In the genomic region with DNA sequence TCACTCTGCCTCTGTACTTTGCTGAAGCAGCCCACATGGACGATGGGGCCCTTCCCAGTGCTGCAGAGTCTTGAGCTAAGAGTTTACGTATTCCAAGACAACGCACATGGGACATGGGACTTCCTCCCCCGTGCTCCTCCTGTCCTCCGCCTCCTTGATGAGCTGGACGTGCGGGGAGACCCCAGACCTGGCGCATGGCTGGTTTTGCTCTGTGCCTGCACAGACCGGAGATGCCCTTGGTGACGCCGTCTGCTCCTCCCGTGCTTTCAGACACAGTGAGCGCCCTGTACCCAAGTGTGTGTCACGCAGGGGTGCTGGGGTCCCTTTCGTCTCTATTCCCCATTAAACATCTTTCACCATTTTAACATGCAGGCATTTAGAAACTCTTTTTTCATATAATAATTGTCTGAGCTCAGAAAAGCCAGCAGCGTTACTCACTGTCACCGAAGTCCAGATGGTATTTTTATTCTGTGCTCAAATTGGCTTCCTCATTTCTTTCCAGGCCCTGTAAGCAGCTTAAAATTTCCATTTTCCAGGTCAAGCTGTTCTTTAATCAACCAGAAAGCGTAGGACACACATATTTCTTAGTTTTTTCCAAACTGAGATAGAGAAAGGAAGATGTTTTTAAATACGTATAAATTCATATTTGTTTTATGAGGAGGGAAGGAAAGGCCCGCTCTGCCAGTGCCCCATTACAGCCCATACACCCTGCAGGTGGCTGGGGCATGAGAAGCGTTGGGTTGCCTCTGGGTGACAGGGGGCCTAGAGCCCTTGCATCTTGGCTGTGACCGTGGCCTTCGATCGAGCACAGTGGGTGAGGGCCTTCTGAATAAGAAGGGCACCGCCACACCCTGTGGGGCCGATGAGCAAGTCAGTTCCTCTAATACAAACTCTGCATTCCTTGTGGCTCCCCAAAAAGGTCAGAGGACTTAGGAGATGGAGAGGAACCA, we compare ENCODE assay signal across 1 cellular context.
TF ChIP-seq lines count a peak whose summit lies in the region.

No MANE protein-coding gene starts in this region.

TF ChIP-seq in K562, 482 proteins besides CTCF, POLR2A, EP300 and RAD21:
- TF ChIP-seq SPI1 (IDR thresholded peaks at IDR 0.05; ENCODE audit: borderline replicate concordance, low read depth, low read length) (peak; percentile 59), ZNF57 (CRISPR knock-in tag; IDR thresholded peaks at IDR 0.05) (no peak), TAF1 (IDR thresholded peaks at IDR 0.05; ENCODE audit: control insufficient read depth, extremely low read depth, insufficient read depth, low read length, severe bottlenecking) (no peak), MTA2 (IDR thresholded peaks at IDR 0.05; ENCODE audit: low read depth) (no peak), RBBP5 (IDR thresholded peaks at IDR 0.05; ENCODE audit: borderline replicate concordance, insufficient read depth, low read length, poor library complexity, severe bottlenecking) (no peak)
- TF ChIP-seq, protein P1, sequence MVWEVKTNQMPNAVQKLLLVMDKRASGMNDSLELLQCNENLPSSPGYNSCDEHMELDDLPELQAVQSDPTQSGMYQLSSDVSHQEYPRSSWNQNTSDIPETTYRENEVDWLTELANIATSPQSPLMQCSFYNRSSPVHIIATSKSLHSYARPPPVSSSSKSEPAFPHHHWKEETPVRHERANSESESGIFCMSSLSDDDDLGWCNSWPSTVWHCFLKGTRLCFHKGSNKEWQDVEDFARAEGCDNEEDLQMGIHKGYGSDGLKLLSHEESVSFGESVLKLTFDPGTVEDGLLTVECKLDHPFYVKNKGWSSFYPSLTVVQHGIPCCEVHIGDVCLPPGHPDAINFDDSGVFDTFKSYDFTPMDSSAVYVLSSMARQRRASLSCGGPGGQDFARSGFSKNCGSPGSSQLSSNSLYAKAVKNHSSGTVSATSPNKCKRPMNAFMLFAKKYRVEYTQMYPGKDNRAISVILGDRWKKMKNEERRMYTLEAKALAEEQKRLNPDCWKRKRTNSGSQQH (CRISPR knock-in tag; IDR thresholded peaks at IDR 0.05): no peak
